In the genomic region with DNA sequence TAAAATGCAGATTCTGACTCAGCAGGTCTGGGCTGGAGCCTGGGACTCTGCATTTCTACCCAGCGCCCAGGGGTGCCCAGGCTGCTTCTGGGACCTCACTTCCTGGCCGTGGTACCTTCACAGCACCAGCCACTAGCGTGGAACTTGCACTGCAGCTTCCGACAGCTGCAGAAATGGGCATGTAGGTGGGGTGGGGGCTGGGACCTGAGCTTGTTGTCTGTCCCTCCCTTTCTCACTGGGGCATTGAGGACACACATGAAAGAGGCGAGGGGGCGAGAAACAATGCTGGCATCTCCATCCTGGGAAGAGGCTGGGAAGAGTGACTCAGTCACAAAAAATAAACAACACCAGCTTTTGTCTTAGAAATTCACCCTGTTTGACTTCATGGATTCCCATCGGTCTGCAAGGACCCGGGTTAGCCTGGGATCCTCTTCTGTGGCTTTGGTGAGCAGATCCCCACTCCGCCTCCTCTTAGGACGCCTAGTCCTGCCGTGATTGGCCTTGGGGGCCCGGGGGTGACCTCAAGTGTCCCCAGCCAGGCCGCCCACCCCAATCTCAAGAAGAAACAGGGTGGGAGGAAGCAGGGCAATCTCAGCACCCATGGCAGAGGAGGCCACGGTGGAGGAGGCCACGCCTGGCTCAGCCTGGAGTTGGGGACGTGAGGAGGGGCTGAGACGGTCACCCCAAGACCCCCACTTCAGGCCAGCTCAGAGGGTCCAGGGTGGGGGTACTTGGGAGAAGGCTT, we compare ENCODE assay signal across 12 cellular contexts. TPM values are rescaled to one million over a fixed set of nuclear protein-coding genes. Genes with fewer than 3 reads are reported as not detected.
DNase-seq lines count a peak whose midpoint lies in the region; ATAC-seq, FAIRE-seq and TF ChIP-seq lines count a peak whose summit lies in the region.
"Had no signal": no experiment of that assay in that cellular context is flagged by ENCODE, and none has a peak within 500 bp of the region (broad histone marks: within the 10 kb centered on the region; RNA-seq: fewer than 3 reads in every experiment).

No MANE protein-coding gene starts in this region.

- H3K27ac ChIP-seq in endothelial cell of umbilical vein (ENCODE audit: insufficient read depth, low read depth, low read length) (peak overlapping the region; percentile 90), mucosa of rectum (ENCODE audit: low read depth in 2 of 2, low read length in 2 of 2) (peak overlapping the region; percentile 42 to 54), uterus (peak overlapping the region; percentile 63 to 76)

- H3K4me3 Mint-ChIP-seq in activated T-cell treated with anti-CD3 and anti-CD28 coated beads, Interleukin-2, amount 50 U/mL, for 72 hours: no peak overlapping the region
- H3K4me3 Mint-ChIP-seq: effector memory CD8-positive, alpha-beta T cell; naive B cell had no signal

- intact Hi-C loops in endothelial cell of umbilical vein (cut with micrococcal nuclease) (loop anchor here (1.0 kb wide), 1 partner anchor 8 kb away; no protein-coding TSS in a partner anchor), uterus (cut with DNase I; ENCODE audit: low total_unique reads) (no loop called here)

- H3K27me3 Mint-ChIP-seq in activated T-cell treated with anti-CD3 and anti-CD28 coated beads, Interleukin-2, amount 50 U/mL, for 72 hours (ENCODE audit: low read depth): no peaks in the 10 kb centered on the region

- no peaks in the 10 kb centered on the region for H3K9me1 ChIP-seq in endothelial cell of umbilical vein (replicated peaks; ENCODE audit: control insufficient read depth, extremely low read depth, insufficient read depth, low read length)

- no peak overlapping the region for H3K27ac Mint-ChIP-seq in activated T-cell treated with anti-CD3 and anti-CD28 coated beads, Interleukin-2, amount 50 U/mL, for 72 hours
- H3K27ac Mint-ChIP-seq: effector memory CD8-positive, alpha-beta T cell had no signal

- no peaks in the 10 kb centered on the region for H3K9me3 ChIP-seq in endothelial cell of umbilical vein (replicated peaks; ENCODE audit: control insufficient read depth, insufficient read depth, low read length)
- no peaks in the 10 kb centered on the region for H3K9me3 ChIP-seq in mucosa of rectum (ENCODE audit: control insufficient read depth in 2 of 2, low read length in 2 of 2)
- no peaks in the 10 kb centered on the region for H3K9me3 ChIP-seq in uterus

- peak; percentile 96 for FAIRE-seq in endothelial cell of umbilical vein (lab: Jason Lieb, UNC)
- FAIRE-seq: GM12892 had no signal

- POLR2A ChIA-PET in endothelial cell of umbilical vein (lab: Charles Lee): interaction anchor here (0.6 to 1.2 kb wide), 3 partner anchors 49 to 121 kb away, joined by 3 to 4 read pairs (median 3); no protein-coding TSS in a partner anchor

- H3K9ac ChIP-seq in endothelial cell of umbilical vein (replicated peaks; ENCODE audit: extremely low read depth, insufficient read depth, low read length) (peak overlapping the region; percentile 71), mucosa of rectum (ENCODE audit: low read depth in 1 of 2, low read length in 2 of 2) (peak overlapping the region in 1 of 2 donors; percentile 2)

- H3K9me3 Mint-ChIP-seq in activated T-cell treated with anti-CD3 and anti-CD28 coated beads, Interleukin-2, amount 50 U/mL, for 72 hours: no peaks in the 10 kb centered on the region
- H3K9me3 Mint-ChIP-seq: effector memory CD8-positive, alpha-beta T cell had no signal

- H3K36me3 Mint-ChIP-seq in activated T-cell treated with anti-CD3 and anti-CD28 coated beads, Interleukin-2, amount 50 U/mL, for 72 hours (ENCODE audit: insufficient read depth in 2 of 2): no peaks in the 10 kb centered on the region
- H3K36me3 Mint-ChIP-seq: naive B cell had no signal

- TF ChIP-seq POLR2A in endothelial cell of umbilical vein (IDR thresholded peaks at IDR 0.05; ENCODE audit: low read depth, low read length) (peak; percentile 7), uterus (IDR thresholded peaks at IDR 0.05) (no peak)

- no peaks in the 10 kb centered on the region for H3K27me3 ChIP-seq in endothelial cell of umbilical vein (ENCODE audit: control insufficient read depth in 2 of 2, insufficient read depth in 2 of 2, low read length in 2 of 2)
- H3K27me3 ChIP-seq in mucosa of rectum (ENCODE audit: control insufficient read depth in 2 of 2, insufficient read depth in 2 of 2, low read length in 2 of 2): no peaks in the 10 kb centered on the region
- H3K27me3 ChIP-seq in uterus: no peaks in the 10 kb centered on the region

- DNase-seq in LHCN-M2 (ENCODE audit: low read depth) (peak; percentile 82), endothelial cell of umbilical vein (ENCODE audit: low read depth, low spot score) (peak; percentile 93), uterus (peak in 1 of 2 donors; percentile 36), GM19240 (ENCODE audit: insufficient read length, low spot score) (no peak), GM19238 (ENCODE audit: insufficient read length, low spot score) (no peak)
- DNase-seq in activated T-cell treated with anti-CD3 and anti-CD28 coated beads, Interleukin-2, amount 50 U/mL, for 72 hours: no peak
- DNase-seq: effector memory CD8-positive, alpha-beta T cell; MM.1S; naive B cell; SHP77 treated with DMSO at 0.1 percent for 48 hours had no signal

- H2AFZ ChIP-seq in endothelial cell of umbilical vein (ENCODE audit: low read depth, low read length): no peak overlapping the region

- H3K4me1 ChIP-seq in endothelial cell of umbilical vein (ENCODE audit: control insufficient read depth, extremely low read depth, insufficient read depth, low read length) (peaks cover 39% of the 10 kb centered on the region), mucosa of rectum (ENCODE audit: control insufficient read depth in 2 of 2, insufficient read depth in 2 of 2, low read length in 2 of 2) (peaks cover 4 to 17% of the 10 kb centered on the region in 2 donors), uterus (peaks cover 0 to 9% of the 10 kb centered on the region in 2 donors)

- H4K20me1 ChIP-seq in endothelial cell of umbilical vein (replicated peaks; ENCODE audit: control insufficient read depth, extremely low read depth, insufficient read depth, low read length): no peaks in the 10 kb centered on the region

- CTCF ChIA-PET in endothelial cell of umbilical vein (lab: Charles Lee): interaction anchor here (0.7 to 1.9 kb wide), 9 partner anchors 9 to 177 kb away, joined by 3 to 27 read pairs (median 5); partner anchors contain the start of gene POFUT2

- dilution Hi-C loops in endothelial cell of umbilical vein (cut with MboI; ENCODE audit: extremely low pct_ligation_motif_present, low sequenced_read_pairs): no loop called here

- no peak for ATAC-seq in activated T-cell treated with anti-CD3 and anti-CD28 coated beads, Interleukin-2, amount 50 U/mL, for 72 hours (replicated peaks in 1 of 2)
- ATAC-seq: effector memory CD8-positive, alpha-beta T cell had no signal

- no peaks in the 10 kb centered on the region for H3K36me3 ChIP-seq in endothelial cell of umbilical vein (ENCODE audit: control insufficient read depth in 2 of 2, extremely low read depth in 1 of 2, insufficient read depth in 2 of 2, low read length in 2 of 2)
- H3K36me3 ChIP-seq in mucosa of rectum (ENCODE audit: control insufficient read depth in 2 of 2, insufficient read depth in 2 of 2, low read length in 2 of 2): no peaks in the 10 kb centered on the region
- H3K36me3 ChIP-seq in uterus: no peaks in the 10 kb centered on the region

- TF ChIP-seq CTCF in endothelial cell of umbilical vein (IDR thresholded peaks at IDR 0.05; ENCODE audit: extremely low read depth in 1 of 2, insufficient read depth in 1 of 2, low read depth in 1 of 2, low read length in 2 of 2) (no peak), uterus (IDR thresholded peaks at IDR 0.05) (no peak)

- H3K4me2 ChIP-seq in endothelial cell of umbilical vein (ENCODE audit: insufficient read depth, low read length): no peak overlapping the region

- H3K4me1 Mint-ChIP-seq in activated T-cell treated with anti-CD3 and anti-CD28 coated beads, Interleukin-2, amount 50 U/mL, for 72 hours (ENCODE audit: low read depth): peaks cover 10% of the 10 kb centered on the region

- H3K4me3 ChIP-seq in endothelial cell of umbilical vein (replicated peaks in 1 of 3; ENCODE audit: insufficient read depth in 1 of 3, low read depth in 1 of 3, low read length in 3 of 3) (no peak overlapping the region), mucosa of rectum (ENCODE audit: low read length in 2 of 2) (no peak overlapping the region), uterus (no peak overlapping the region)

- BruUV-seq in endothelial cell of umbilical vein (replicated peaks; lab: Mats Ljungman, UMichigan): TSS peak; percentile 3

- no peaks in the 10 kb centered on the region for H3K79me2 ChIP-seq in endothelial cell of umbilical vein (ENCODE audit: control insufficient read depth, insufficient read depth, low read length)

TF ChIP-seq in endothelial cell of umbilical vein, 7 proteins besides CTCF, POLR2A, EP300 and RAD21:
- TF ChIP-seq JUN (IDR thresholded peaks at IDR 0.05; ENCODE audit: borderline replicate concordance, insufficient read depth, insufficient read length, low read depth) (peak; percentile 81), POLR2AphosphoS5 (IDR thresholded peaks at IDR 0.05; ENCODE audit: insufficient read depth, low read depth, low read length) (peak; percentile 74), GATA2 (IDR thresholded peaks at IDR 0.05; ENCODE audit: insufficient read depth, insufficient read length, low read depth, low read length) (no peak), MYC (IDR thresholded peaks at IDR 0.05; ENCODE audit: low read depth, low read length) (no peak), FOS (IDR thresholded peaks at IDR 0.05; ENCODE audit: borderline replicate concordance, insufficient read depth, low read length) (peak; percentile 73), EZH2 (IDR thresholded peaks at IDR 0.05; ENCODE audit: borderline replicate concordance, low read depth, low read length, severe bottlenecking) (no peak)
- TF ChIP-seq, protein P1, sequence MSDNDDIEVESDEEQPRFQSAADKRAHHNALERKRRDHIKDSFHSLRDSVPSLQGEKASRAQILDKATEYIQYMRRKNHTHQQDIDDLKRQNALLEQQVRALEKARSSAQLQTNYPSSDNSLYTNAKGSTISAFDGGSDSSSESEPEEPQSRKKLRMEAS (IDR thresholded peaks at IDR 0.05; ENCODE audit: insufficient read depth, insufficient read length): no peak

RNA-seq across cellular contexts. Expression of gene POFUT2, which starts 29.9 kb away (rescaled TPM):
- total RNA-seq in LHCN-M2 (2014; rRNA removed): 25.5 and 31.3 TPM in 2 replicates
- polyA plus RNA-seq in LHCN-M2 (2012): 37.5 TPM
- 47.5 and 48.9 TPM in 2 replicates for total RNA-seq in endothelial cell of umbilical vein
- 29.6 and 30.7 TPM in 2 replicates for polyA plus RNA-seq in endothelial cell of umbilical vein
- polyA plus RNA-seq in endothelial cell of umbilical vein (2011; cell fraction: cytosol; rRNA removed): 23.4 and 24.8 TPM in 2 replicates
- polyA plus RNA-seq in endothelial cell of umbilical vein (2011; cell fraction: nucleus; rRNA removed): 111 and 122 TPM in 2 replicates
- polyA plus RNA-seq in endothelial cell of umbilical vein (2012): 34.1 and 48.5 TPM in 2 replicates
- 22.6 and 24.2 TPM in 2 replicates for polyA minus RNA-seq in endothelial cell of umbilical vein
- 1.6 TPM for polyA minus RNA-seq in endothelial cell of umbilical vein (2011; cell fraction: cytosol; rRNA and poly(A)+ RNA removed)
- 33.7 and 49.5 TPM in 2 replicates for polyA minus RNA-seq in endothelial cell of umbilical vein (2011; cell fraction: nucleus; rRNA and poly(A)+ RNA removed)
- total RNA-seq in uterus: 10 to 100 TPM in 3 of 4 donors, 1 to 10 TPM in 1; 6.2 to 49.7 (median 24.6) TPM
- total RNA-seq in activated T-cell treated with anti-CD3 and anti-CD28 coated beads, Interleukin-2, amount 50 U/mL, for 72 hours: 10 to 100 TPM; 24.5 to 26.6 TPM

Comparison
In these comparisons a context has a peak if more than half of its experiments do, and no peak if none do; other contexts are left out.
1. DNase-seq: peak in LHCN-M2 (single experiment) and endothelial cell of umbilical vein (single experiment); none in GM19240 (single experiment), activated T-cell treated with anti-CD3 and anti-CD28 coated beads, Interleukin-2, amount 50 U/mL, for 72 hours (0 of 2) and GM19238 (single experiment).
2. Peak in every context shown above with its lines, with median percentiles within 50 percentile points of each other: H3K27ac ChIP-seq.